ENCODE assay signal across 8 cellular contexts in genomic region chr6:39892490-39893129, GRCh38. TPM values are rescaled to one million over a fixed set of nuclear protein-coding genes. Genes with fewer than 3 reads are reported as not detected.
DNase-seq lines count a peak whose midpoint lies in the region; ATAC-seq and TF ChIP-seq lines count a peak whose summit lies in the region.

No MANE protein-coding gene starts in this region.

- H3K4me3 ChIP-seq in coronary artery (no peak overlapping the region), left lung (no peak overlapping the region)

- no peaks in the 10 kb centered on the region for H3K9me3 ChIP-seq in left lung

- H3K4me1 ChIP-seq in left lung: peaks cover 7 to 8% of the 10 kb centered on the region in 2 donors

- H3K27ac ChIP-seq in coronary artery: peak overlapping the region in 1 of 2 donors; percentile 42
- no peak overlapping the region for H3K27ac ChIP-seq in left lung

- intact Hi-C loops in left lung (cut with DNase I): no loop called here

- peak in 10 of 14 donors; percentile 13 to 62 (median 30) for DNase-seq in C1 segment of cervical spinal cord (lab: John Stamatoyannopoulos, UW)
- peak; percentile 66 for DNase-seq in GM19240 (ENCODE audit: insufficient read length, low spot score)
- peak; percentile 42 for DNase-seq in OCI-M1 (lab: John Stamatoyannopoulos, UW)
- peak; percentile 84 for DNase-seq in coronary artery (ENCODE audit: low spot score)
- DNase-seq in left lung: peak; percentile 57 to 88
- peak; percentile 79 for DNase-seq in superior temporal gyrus (ENCODE audit: extremely low spot score)

- peaks cover 0 to 15% of the 10 kb centered on the region in 2 donors for H3K36me3 ChIP-seq in left lung

- TF ChIP-seq CTCF in coronary artery (IDR thresholded peaks at IDR 0.05) (peak; percentile 66), left lung (IDR thresholded peaks at IDR 0.05) (peak; percentile 37 to 70)

- no peaks in the 10 kb centered on the region for H3K27me3 ChIP-seq in left lung

- ATAC-seq in left lung (peak; percentile 93), GM21515 (IDR thresholded peaks at IDR 0.05; ENCODE audit: unreplicated experiment) (no peak), HG02970 (IDR thresholded peaks at IDR 0.05; ENCODE audit: low FRiP score, unreplicated experiment) (no peak)

RNA-seq across cellular contexts. Expression of gene MOCS1, which starts 41.7 kb away (rescaled TPM):
- total RNA-seq in left lung: 10 to 100 TPM; 18.0 to 22.1 TPM

Comparison
In these comparisons a context has a peak if more than half of its experiments do, and no peak if none do; other contexts are left out.
1. DNase-seq: peak in every context shown above with its lines; median percentile 84 in coronary artery; 79 in superior temporal gyrus; 72 in left lung; 66 in GM19240; 42 in OCI-M1; 30 in C1 segment of cervical spinal cord.